20 cellular contexts compared by ENCODE assay signal in the genomic region with DNA sequence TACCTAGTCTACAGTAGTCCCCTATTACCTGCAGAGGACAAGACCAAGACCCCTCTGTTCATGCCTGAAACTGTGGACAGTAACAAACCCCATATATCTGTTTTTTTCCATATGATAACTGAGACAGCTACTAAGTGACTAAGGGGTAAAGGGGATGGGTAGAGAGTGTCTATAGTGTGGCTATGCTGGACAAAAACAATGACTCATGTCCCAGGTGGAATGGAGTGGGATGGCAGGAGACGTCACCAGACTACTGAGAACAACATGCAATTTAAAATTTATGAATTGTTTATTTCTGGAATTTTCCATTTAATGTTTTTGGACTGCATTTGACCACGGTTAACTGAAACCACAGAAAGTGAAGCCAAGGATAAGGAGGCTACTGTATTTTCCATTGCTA.
A peak's percentile ranks its signal among the peaks of the same experiment; 100 is the strongest.
DNase-seq lines count a peak whose midpoint lies in the region; ATAC-seq, FAIRE-seq and TF ChIP-seq lines count a peak whose summit lies in the region.
"Had no signal": no experiment of that assay in that cellular context is flagged by ENCODE, and none has a peak within 500 bp of the region (broad histone marks: within the 10 kb centered on the region; RNA-seq: fewer than 3 reads in every experiment).

No MANE protein-coding gene starts in this region.

- no peaks in the 10 kb centered on the region for H3K27me3 Mint-ChIP-seq in astrocyte (ENCODE audit: low read depth, unreplicated experiment)
- H3K27me3 Mint-ChIP-seq in naive thymus-derived CD8-positive, alpha-beta T cell: no peaks in the 10 kb centered on the region

- ATAC-seq in foreskin keratinocyte (peak; percentile 96), GM18867 (IDR thresholded peaks at IDR 0.05; ENCODE audit: unreplicated experiment) (no peak)
- ATAC-seq in naive thymus-derived CD8-positive, alpha-beta T cell: no peak
- ATAC-seq: esophagus mucosa, natural killer cell had no signal

- peaks cover 14% of the 10 kb centered on the region for H3K4me1 Mint-ChIP-seq in astrocyte (ENCODE audit: low read depth, unreplicated experiment)
- H3K4me1 Mint-ChIP-seq in naive thymus-derived CD8-positive, alpha-beta T cell: peaks cover 0 to 9% (median 1%) of the 10 kb centered on the region in 4 donors

- no peak for TF ChIP-seq POLR2A in ovary (IDR thresholded peaks at IDR 0.05)

- H3K27me3 ChIP-seq in astrocyte (ENCODE audit: insufficient read depth, low read length) (no peaks in the 10 kb centered on the region), foreskin keratinocyte (no peaks in the 10 kb centered on the region), ovary (no peaks in the 10 kb centered on the region)
- H3K27me3 ChIP-seq: right atrium auricular region, SJSA1, tibial nerve had no signal

- H3K9me3 Mint-ChIP-seq in astrocyte (ENCODE audit: unreplicated experiment): peaks cover 2% of the 10 kb centered on the region
- H3K9me3 Mint-ChIP-seq in naive thymus-derived CD8-positive, alpha-beta T cell: no peaks in the 10 kb centered on the region
- H3K9me3 Mint-ChIP-seq: natural killer cell had no signal

- H3K9ac ChIP-seq in astrocyte (ENCODE audit: low read length): no peak overlapping the region

- TF ChIP-seq EP300 in ovary (IDR thresholded peaks at IDR 0.05): no peak

- H3K36me3 Mint-ChIP-seq in astrocyte (ENCODE audit: low read depth, unreplicated experiment): peaks cover 3% of the 10 kb centered on the region
- peaks cover 10 to 78% (median 43%) of the 10 kb centered on the region in 3 donors for H3K36me3 Mint-ChIP-seq in naive thymus-derived CD8-positive, alpha-beta T cell

- no peaks in the 10 kb centered on the region for H3K79me2 ChIP-seq in astrocyte (ENCODE audit: insufficient read depth, low read length)

- H3K36me3 ChIP-seq in astrocyte (ENCODE audit: insufficient read depth, low read length): no peaks in the 10 kb centered on the region
- H3K36me3 ChIP-seq in ovary: no peaks in the 10 kb centered on the region
- H3K36me3 ChIP-seq: right atrium auricular region, SJSA1 had no signal

- DNase-seq in AG09309 (ENCODE audit: low read depth): peak; percentile 1
- peak; percentile 21 for DNase-seq in HCEC 1CT
- peak; percentile 66 for DNase-seq in astrocyte (ENCODE audit: low read depth)
- DNase-seq in foreskin keratinocyte: peak; percentile 12 to 50
- no peak for DNase-seq in naive thymus-derived CD8-positive, alpha-beta T cell
- DNase-seq in SIG-M5 treated with dmso at 0.1 percent for 504 hours (lab: John Stamatoyannopoulos, UW; ENCODE audit: unreplicated experiment): no peak
- no peak for DNase-seq in ovary
- DNase-seq: activated CD4-positive, alpha-beta T cell treated with anti-CD3 and anti-CD28 coated beads, Interleukin-2, amount 50 U/mL, for 48 hours; KBM-7; left ventricle myocardium inferior; natural killer cell; NCI-H146; NCI-H345; stimulated activated CD4-positive, alpha-beta T cell treated with anti-CD3 and anti-CD28 coated beads, Interleukin-2, amount 100 ng/mL, for 48 hours had no signal

- H3K4me2 ChIP-seq in astrocyte (ENCODE audit: low read length): no peak overlapping the region

- POLR2A ChIA-PET in naive thymus-derived CD8-positive, alpha-beta T cell (lab: Charles Lee): interaction anchor here (0.7 kb wide), 1 partner anchor 1121 kb away, joined by 3 read pairs; no protein-coding TSS in a partner anchor

- WGBS in ovary, 3 donors: 36 to 39% (median 38%) methylated on average over 2 of the region's 2 CpGs

- H3K27ac ChIP-seq in astrocyte (ENCODE audit: low read depth, low read length): no peak overlapping the region
- no peak overlapping the region for H3K27ac ChIP-seq in foreskin keratinocyte
- no peak overlapping the region for H3K27ac ChIP-seq in ovary
- H3K27ac ChIP-seq: left ventricle myocardium inferior, right atrium auricular region, SJSA1, tibial nerve had no signal

- intact Hi-C loops in ovary (cut with DNase I): no loop called here

- no peak overlapping the region for H3K4me3 ChIP-seq in AG09309 (ENCODE audit: control insufficient read depth, low read depth, low read length)
- no peak overlapping the region for H3K4me3 ChIP-seq in astrocyte (ENCODE audit: insufficient read depth, low read depth, low read length)
- H3K4me3 ChIP-seq in ovary: no peak overlapping the region
- H3K4me3 ChIP-seq: left ventricle myocardium inferior, right atrium auricular region, SJSA1, tibial nerve had no signal

- H3K4me1 ChIP-seq in astrocyte (ENCODE audit: insufficient read depth, low read length) (peaks cover 4% of the 10 kb centered on the region), foreskin keratinocyte (peaks cover 7% of the 10 kb centered on the region), ovary (ENCODE audit: insufficient read depth) (no peaks in the 10 kb centered on the region)
- H3K4me1 ChIP-seq: left ventricle myocardium inferior, right atrium auricular region, SJSA1 had no signal

- H4K20me1 ChIP-seq in astrocyte (ENCODE audit: insufficient read depth, low read length): no peaks in the 10 kb centered on the region

- H3K9me3 ChIP-seq in astrocyte (ENCODE audit: insufficient read depth, low read depth, low read length) (no peaks in the 10 kb centered on the region), ovary (no peaks in the 10 kb centered on the region)
- H3K9me3 ChIP-seq: left ventricle myocardium inferior, right atrium auricular region, SJSA1, tibial nerve had no signal

- H3K27ac Mint-ChIP-seq in astrocyte (ENCODE audit: unreplicated experiment): peak overlapping the region; percentile 50
- H3K27ac Mint-ChIP-seq in naive thymus-derived CD8-positive, alpha-beta T cell: no peak overlapping the region
- H3K27ac Mint-ChIP-seq: natural killer cell had no signal

- no peak for FAIRE-seq in astrocyte (lab: Jason Lieb, UNC)
- FAIRE-seq: TTC549 had no signal

- TF ChIP-seq CTCF in AG09309 (IDR thresholded peaks at IDR 0.05; ENCODE audit: control insufficient read depth, insufficient read depth, low read depth, low read length, missing control alignments) (no peak), astrocyte (IDR thresholded peaks at IDR 0.05; ENCODE audit: insufficient read depth, low read depth, low read length) (no peak), foreskin keratinocyte (conservative IDR thresholded peaks at IDR 0.05) (no peak), ovary (IDR thresholded peaks at IDR 0.05) (no peak)

- H3K4me3 Mint-ChIP-seq in astrocyte (ENCODE audit: unreplicated experiment): no peak overlapping the region
- H3K4me3 Mint-ChIP-seq in naive thymus-derived CD8-positive, alpha-beta T cell: no peak overlapping the region
- H3K4me3 Mint-ChIP-seq: natural killer cell had no signal

- no peak overlapping the region for H2AFZ ChIP-seq in astrocyte (ENCODE audit: low read depth, low read length)

Comparison
In these comparisons a context has a peak if more than half of its experiments do, and no peak if none do; other contexts are left out.
1. DNase-seq: peak in AG09309 (single experiment), HCEC 1CT (single experiment), astrocyte (single experiment) and foreskin keratinocyte (2 of 2); none in naive thymus-derived CD8-positive, alpha-beta T cell (0 of 10), SIG-M5 treated with dmso at 0.1 percent for 504 hours (single experiment) and ovary (0 of 5).